ENCODE assay signal across 21 cellular contexts in the genomic region with DNA sequence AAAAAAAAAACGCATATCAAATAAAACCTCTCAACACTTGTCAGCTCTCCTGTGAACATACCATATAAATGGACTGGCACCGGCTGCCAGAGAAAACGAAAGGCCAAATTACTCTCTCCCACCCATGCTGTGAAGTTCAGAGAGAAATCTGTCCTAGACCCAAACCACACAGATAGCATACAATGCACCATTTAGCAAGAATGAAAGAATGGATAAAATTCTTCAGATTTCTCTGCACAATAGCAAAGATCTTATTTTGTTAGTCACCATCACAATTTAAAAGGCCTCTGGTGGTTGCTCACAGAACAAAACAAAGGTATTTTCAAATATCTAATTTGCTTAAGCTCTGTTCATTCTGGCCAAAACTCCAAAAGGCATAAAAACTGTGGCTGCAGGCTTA.
A peak's percentile ranks its signal among the peaks of the same experiment; 100 is the strongest.
DNase-seq lines count a peak whose midpoint lies in the region; ATAC-seq and TF ChIP-seq lines count a peak whose summit lies in the region.
"Had no signal": no experiment of that assay in that cellular context is flagged by ENCODE, and none has a peak within 500 bp of the region (broad histone marks: within the 10 kb centered on the region; RNA-seq: fewer than 3 reads in every experiment).

No MANE protein-coding gene starts in this region.

- H3F3A ChIP-seq in Loucy (ENCODE audit: low read depth), result no peaks in the 10 kb centered on the region

- H3K4me3 ChIP-seq in Loucy (ENCODE audit: low read length, poor library complexity, severe bottlenecking), result no peak overlapping the region
- no peak overlapping the region for H3K4me3 ChIP-seq in brain microvascular endothelial cell (ENCODE audit: low read depth, low read length)
- no peak overlapping the region for H3K4me3 ChIP-seq in neuron (ENCODE audit: low read length)
- no peak overlapping the region for H3K4me3 ChIP-seq in H7 (ENCODE audit: insufficient read depth, low read depth, low read length)
- H3K4me3 ChIP-seq: BLaER1, GM23338, Peyer's patch, right lobe of liver, testis had no signal

- H3K36me3 ChIP-seq in Loucy (ENCODE audit: insufficient read depth, low read length) (no peaks in the 10 kb centered on the region), brain microvascular endothelial cell (replicated peaks) (no peaks in the 10 kb centered on the region), neuron (ENCODE audit: insufficient read depth, low read length) (no peaks in the 10 kb centered on the region), H7 (replicated peaks; ENCODE audit: control insufficient read depth, insufficient read depth, low read length) (no peaks in the 10 kb centered on the region)
- H3K36me3 ChIP-seq: BLaER1, Peyer's patch, right lobe of liver had no signal

- no peak for ATAC-seq in HG03159 (IDR thresholded peaks at IDR 0.05; ENCODE audit: unreplicated experiment)
- ATAC-seq: activated naive CD4-positive, alpha-beta T cell treated with anti-CD3 and anti-CD28 coated beads, Interleukin-2, amount 50 U/mL, for 72 hours; GM23338; right lobe of liver had no signal

- DNase-seq in AG20443 (ENCODE audit: low spot score) (peak; percentile 41), brain microvascular endothelial cell (peak; percentile 53), NCI-H2029 (lab: John Stamatoyannopoulos, UW) (no peak), H7 (no peak), NCI-H2171 treated with DMSO at 0.1 percent for 48 hours (lab: John Stamatoyannopoulos, UW) (no peak)
- DNase-seq: activated CD4-positive, alpha-beta T cell treated with anti-CD3 and anti-CD28 coated beads, Interleukin-2, amount 50 U/mL, for 4 hours; cerebellar nuclear complex; DMS 273 treated with DMSO at 0.1 percent for 48 hours; hippocampal formation; KG1; NCI-H1092; Peyer's patch; right lobe of liver; stimulated activated CD4-positive, alpha-beta T cell treated with anti-CD3 and anti-CD28 coated beads, Interleukin-4, amount 100 ng/mL, for 24 hours; testis had no signal

- peak overlapping the region; percentile 13; the same call in 1 of the 2 replicates for H2AFZ ChIP-seq in Loucy (ENCODE audit: low read length)
- H2AFZ ChIP-seq in neuron (ENCODE audit: low read depth, low read length), result peak overlapping the region; percentile 5
- H2AFZ ChIP-seq: GM23338 had no signal

- H3K9me3 ChIP-seq in Loucy (ENCODE audit: insufficient read depth, low read depth, low read length) (no peaks in the 10 kb centered on the region), neuron (ENCODE audit: low read length) (no peaks in the 10 kb centered on the region)
- H3K9me3 ChIP-seq: BLaER1, Peyer's patch, right lobe of liver, testis had no signal

- no peaks in the 10 kb centered on the region for H3K79me2 ChIP-seq in Loucy (ENCODE audit: insufficient read depth, low read length)

- no peak overlapping the region for H3K9ac ChIP-seq in Loucy (ENCODE audit: low read depth, low read length, poor library complexity, severe bottlenecking)
- H3K9ac ChIP-seq: BLaER1 had no signal

- no peak overlapping the region for H3K4me2 ChIP-seq in Loucy (ENCODE audit: low read depth, low read length, poor library complexity, severe bottlenecking)
- H3K4me2 ChIP-seq: BLaER1, GM23338 had no signal

- H3K27me3 ChIP-seq in Loucy (ENCODE audit: insufficient read depth, low read length, poor library complexity, severe bottlenecking), result no peaks in the 10 kb centered on the region
- H3K27me3 ChIP-seq in brain microvascular endothelial cell (replicated peaks), result no peaks in the 10 kb centered on the region
- no peaks in the 10 kb centered on the region for H3K27me3 ChIP-seq in neuron (ENCODE audit: insufficient read depth, low read length)
- no peaks in the 10 kb centered on the region for H3K27me3 ChIP-seq in H7 (ENCODE audit: control insufficient read depth, insufficient read depth, low read length)
- H3K27me3 ChIP-seq: BLaER1, Peyer's patch, right lobe of liver, testis had no signal

- H3K4me1 ChIP-seq in Loucy (ENCODE audit: insufficient read depth, low read length, poor library complexity, severe bottlenecking) (peaks cover 19% of the 10 kb centered on the region), neuron (ENCODE audit: insufficient read depth, low read length) (peaks cover 12% of the 10 kb centered on the region)
- H3K4me1 ChIP-seq: right lobe of liver had no signal

- H3K27ac ChIP-seq in brain microvascular endothelial cell, result no peak overlapping the region
- H3K27ac ChIP-seq: BLaER1, Peyer's patch, right lobe of liver, testis had no signal

- TF ChIP-seq CTCF in Loucy (conservative IDR thresholded peaks at IDR 0.05; ENCODE audit: low read length) (peak; percentile 32), brain microvascular endothelial cell (IDR thresholded peaks at IDR 0.05; ENCODE audit: low read depth, low read length, missing control alignments) (peak; percentile 25)

- in situ Hi-C loops in brain microvascular endothelial cell (cut with HindIII; ENCODE audit: low pct_ligation_motif_present, low sequenced_read_pairs), result no loop called here

- H4K20me1 ChIP-seq in Loucy (ENCODE audit: insufficient read depth, low read length, poor library complexity, severe bottlenecking), result no peaks in the 10 kb centered on the region
- H4K20me1 ChIP-seq: BLaER1 had no signal

- H3K9me2 ChIP-seq in Loucy (replicated peaks; ENCODE audit: low read depth, low read length), result no peaks in the 10 kb centered on the region

Comparison
In these comparisons a context has a peak if more than half of its experiments do, and no peak if none do; other contexts are left out.
1. DNase-seq: peak in AG20443 (single experiment) and brain microvascular endothelial cell (single experiment); none in NCI-H2029 (single experiment), H7 (single experiment) and NCI-H2171 treated with DMSO at 0.1 percent for 48 hours (single experiment).